ENCODE assay signal across 8 cellular contexts in genomic region chr18:23241833-23242496, GRCh38.
DNase-seq lines count a peak whose midpoint lies in the region; ATAC-seq and TF ChIP-seq lines count a peak whose summit lies in the region.
"Not testable (repeated sequence)": the region's sequence is repeated elsewhere in the genome, so short reads cannot be mapped to it uniquely, and the experiment has no call there.

No MANE protein-coding gene starts in this region.

- 69 to 97% methylated on average over 5 to 11 of the region's 11 CpGs for WGBS in transverse colon (ENCODE audit: low coverage in 1 of 2), 2 donors

- not testable (repeated sequence) for TF ChIP-seq POLR2A in transverse colon (IDR thresholded peaks at IDR 0.05)

- not testable (repeated sequence) for H3F3A ChIP-seq in SU-DHL-6 (ENCODE audit: insufficient read depth)

- ATAC-seq in GM18502 (IDR thresholded peaks at IDR 0.05; ENCODE audit: poor library complexity, unreplicated experiment) (peak; percentile 84), GM19324 (IDR thresholded peaks at IDR 0.05; ENCODE audit: low FRiP score, unreplicated experiment) (peak; percentile 90), GM21619 (IDR thresholded peaks at IDR 0.05; ENCODE audit: unreplicated experiment) (peak; percentile 87), HG02970 (IDR thresholded peaks at IDR 0.05; ENCODE audit: low FRiP score, unreplicated experiment) (peak; percentile 74), HG03442 (IDR thresholded peaks at IDR 0.05; ENCODE audit: unreplicated experiment) (peak; percentile 78)

- not testable (repeated sequence) for H3K27ac ChIP-seq in SU-DHL-6 (ENCODE audit: low read depth, low read length); transverse colon

- TF ChIP-seq EP300 in transverse colon (IDR thresholded peaks at IDR 0.05; ENCODE audit: low read depth) = not testable (repeated sequence)

- not testable (repeated sequence) for H4K20me1 ChIP-seq in SU-DHL-6 (ENCODE audit: low read depth, low read length)

- H3K4me3 ChIP-seq in SU-DHL-6 (ENCODE audit: insufficient read depth, low read length, poor library complexity, severe bottlenecking); transverse colon: not testable (repeated sequence)

- intact Hi-C loops in transverse colon (cut with DNase I; ENCODE audit: low total_unique reads) = not testable (repeated sequence)

- H2AFZ ChIP-seq in SU-DHL-6 (ENCODE audit: low read depth, low read length, severe bottlenecking) = not testable (repeated sequence)

- peak overlapping the region; percentile 55 for H3K4me2 ChIP-seq in SU-DHL-6 (ENCODE audit: low read depth, low read length, poor library complexity, severe bottlenecking)

- TF ChIP-seq CTCF in SU-DHL-6 (IDR thresholded peaks at IDR 0.05; ENCODE audit: insufficient read depth, low read length, poor library complexity, severe bottlenecking); transverse colon (IDR thresholded peaks at IDR 0.05): not testable (repeated sequence)

- peak; percentile 72 for DNase-seq in NCI-H187 treated with DMSO at 0.1 percent for 48 hours (lab: John Stamatoyannopoulos, UW)
- peak; percentile 62 for DNase-seq in transverse colon

- not testable (repeated sequence) for H3K36me3 ChIP-seq in SU-DHL-6 (ENCODE audit: low read length); transverse colon

- H3K9me3 ChIP-seq in SU-DHL-6 (ENCODE audit: insufficient read depth, low read length); transverse colon: not testable (repeated sequence)

- H3K9me2 ChIP-seq in SU-DHL-6 (replicated peaks; ENCODE audit: insufficient read depth, low read length) = not testable (repeated sequence)

- H3K79me2 ChIP-seq in SU-DHL-6 (ENCODE audit: insufficient read depth, low read length) = not testable (repeated sequence)

- not testable (repeated sequence) for H3K27me3 ChIP-seq in SU-DHL-6 (ENCODE audit: low read length); transverse colon

- not testable (repeated sequence) for H3K9ac ChIP-seq in SU-DHL-6 (ENCODE audit: low read length)

- peaks cover 9 to 19% (median 12%) of the 10 kb centered on the region in 4 donors for H3K4me1 ChIP-seq in transverse colon

- in situ Hi-C loops in transverse colon (cut with MboI; ENCODE audit: low pct_ligation_motif_present in 1 of 4, low pct_unique_long_range_greater_than_20kb in 1 of 4, low sequenced_read_pairs in 3 of 4) = not testable (repeated sequence)
